Comparison of ENCODE assay signal across 21 cellular contexts in genomic region chr6:121965739-121966138, GRCh38.
DNase-seq lines count a peak whose midpoint lies in the region; ATAC-seq and TF ChIP-seq lines count a peak whose summit lies in the region.
"Had no signal": no experiment of that assay in that cellular context is flagged by ENCODE, and none has a peak within 500 bp of the region (broad histone marks: within the 10 kb centered on the region; RNA-seq: fewer than 3 reads in every experiment).

No MANE protein-coding gene starts in this region.

- H3K4me1 Mint-ChIP-seq in chondrocyte (ENCODE audit: low read depth) = no peaks in the 10 kb centered on the region
- H3K4me1 Mint-ChIP-seq in natural killer cell treated with Interleukin-12 subunit alpha and Interleukin-12 subunit beta and Interleukin-15 and Interleukin-18, amount 100 ng/mL, for 72 hours (ENCODE audit: low read depth in 2 of 2) = no peaks in the 10 kb centered on the region

- H4K8ac ChIP-seq in mesenchymal stem cell (ENCODE audit: low read length) = no peak overlapping the region

- DNase-seq in GM04503 (ENCODE audit: low read depth) = peak; percentile 84
- DNase-seq in chondrocyte (ENCODE audit: low spot score) = peak; percentile 11
- no peak for DNase-seq in mesenchymal stem cell
- DNase-seq in natural killer cell treated with Interleukin-12 subunit alpha and Interleukin-12 subunit beta and Interleukin-15 and Interleukin-18, amount 100 ng/mL, for 72 hours (ENCODE audit: low spot score) = no peak
- no peak for DNase-seq in putamen (ENCODE audit: low spot score)
- DNase-seq in NCI-H2171 (lab: John Stamatoyannopoulos, UW) = no peak
- no peak for DNase-seq in mesenteric fat pad (ENCODE audit: low spot score)
- DNase-seq: Caco-2; CD4-positive, alpha-beta T cell; GOT3; KBM-7; NCI-H1105 treated with DMSO at 0.1 percent for 48 hours; NCI-H1694; NCI-H2107; NCI-H226; NCI-H524; NCI-H82; OCI-M1; SHP77 treated with DMSO at 0.1 percent for 48 hours had no signal

- peaks cover 5% of the 10 kb centered on the region for H3K9me3 Mint-ChIP-seq in chondrocyte (ENCODE audit: low read depth)
- no peaks in the 10 kb centered on the region for H3K9me3 Mint-ChIP-seq in natural killer cell treated with Interleukin-12 subunit alpha and Interleukin-12 subunit beta and Interleukin-15 and Interleukin-18, amount 100 ng/mL, for 72 hours
- H3K9me3 Mint-ChIP-seq: CD4-positive, alpha-beta T cell had no signal

- WGBS in mesenchymal stem cell = 98% methylated on average over 4 of the region's 4 CpGs

- H3K4me3 ChIP-seq in mesenchymal stem cell (ENCODE audit: insufficient read depth in 1 of 2, low read depth in 1 of 2, low read length in 2 of 2) = peak overlapping the region in 1 of 2 experiments; percentile 50
- H3K4me3 ChIP-seq: GM12878 had no signal

- no peak overlapping the region for H2BK5ac ChIP-seq in mesenchymal stem cell (ENCODE audit: low read depth, low read length, poor library complexity, severe bottlenecking)

- H2AK5ac ChIP-seq in mesenchymal stem cell (ENCODE audit: low read length, severe bottlenecking) = no peak overlapping the region

- H3K36me3 Mint-ChIP-seq in chondrocyte (ENCODE audit: low read depth) = no peaks in the 10 kb centered on the region
- H3K36me3 Mint-ChIP-seq in natural killer cell treated with Interleukin-12 subunit alpha and Interleukin-12 subunit beta and Interleukin-15 and Interleukin-18, amount 100 ng/mL, for 72 hours = no peaks in the 10 kb centered on the region

- no peak overlapping the region for H3K14ac ChIP-seq in mesenchymal stem cell (ENCODE audit: low read length in 2 of 2)

- no peak overlapping the region for H4K91ac ChIP-seq in mesenchymal stem cell (ENCODE audit: low read length)

- H3K27ac Mint-ChIP-seq in chondrocyte (ENCODE audit: unreplicated experiment) = no peak overlapping the region
- H3K27ac Mint-ChIP-seq in natural killer cell treated with Interleukin-12 subunit alpha and Interleukin-12 subunit beta and Interleukin-15 and Interleukin-18, amount 100 ng/mL, for 72 hours = no peak overlapping the region
- H3K27ac Mint-ChIP-seq: CD4-positive, alpha-beta T cell had no signal

- no peak overlapping the region for H2BK120ac ChIP-seq in mesenchymal stem cell (ENCODE audit: low read depth, low read length)

- H3K27ac ChIP-seq in mesenchymal stem cell (ENCODE audit: low read length, poor library complexity, severe bottlenecking) = no peak overlapping the region

- H3K4me2 ChIP-seq in mesenchymal stem cell (ENCODE audit: low read length, poor library complexity, severe bottlenecking) = no peak overlapping the region

- TF ChIP-seq CTCF in chondrocyte (IDR thresholded peaks at IDR 0.05) = no peak

- H3K27me3 Mint-ChIP-seq in chondrocyte (ENCODE audit: low read depth) = no peaks in the 10 kb centered on the region
- H3K27me3 Mint-ChIP-seq in natural killer cell treated with Interleukin-12 subunit alpha and Interleukin-12 subunit beta and Interleukin-15 and Interleukin-18, amount 100 ng/mL, for 72 hours = no peaks in the 10 kb centered on the region
- H3K27me3 Mint-ChIP-seq: CD4-positive, alpha-beta T cell had no signal

- H2BK15ac ChIP-seq in mesenchymal stem cell (ENCODE audit: low read depth, poor library complexity, severe bottlenecking) = no peak overlapping the region

- H3K4ac ChIP-seq in mesenchymal stem cell (ENCODE audit: low read depth in 1 of 2, low read length in 2 of 2) = peak overlapping the region in 1 of 2 experiments; percentile 41

- no peak overlapping the region for H3K18ac ChIP-seq in mesenchymal stem cell (ENCODE audit: low read depth in 1 of 2, low read length in 2 of 2)

- no peaks in the 10 kb centered on the region for H3K4me1 ChIP-seq in mesenchymal stem cell (ENCODE audit: control insufficient read depth, insufficient read depth, low read depth, low read length)

- no peaks in the 10 kb centered on the region for H3K27me3 ChIP-seq in mesenchymal stem cell (ENCODE audit: control insufficient read depth in 1 of 2, insufficient read depth in 1 of 2, low read length in 2 of 2)

- H3K9me3 ChIP-seq in mesenchymal stem cell (ENCODE audit: control insufficient read depth, low read length) = no peaks in the 10 kb centered on the region
- H3K9me3 ChIP-seq: Caco-2 had no signal

- H3K79me1 ChIP-seq in mesenchymal stem cell (replicated peaks; ENCODE audit: low read length, poor library complexity, severe bottlenecking) = no peaks in the 10 kb centered on the region

- peak overlapping the region; percentile 81 for H3K9ac ChIP-seq in mesenchymal stem cell (ENCODE audit: low read length)

- no peak overlapping the region for H2BK12ac ChIP-seq in mesenchymal stem cell (ENCODE audit: low read length in 2 of 2)

- no peak overlapping the region for H3K4me3 Mint-ChIP-seq in chondrocyte (ENCODE audit: unreplicated experiment)
- H3K4me3 Mint-ChIP-seq in natural killer cell treated with Interleukin-12 subunit alpha and Interleukin-12 subunit beta and Interleukin-15 and Interleukin-18, amount 100 ng/mL, for 72 hours = no peak overlapping the region
- H3K4me3 Mint-ChIP-seq: CD4-positive, alpha-beta T cell had no signal

- H2AFZ ChIP-seq in mesenchymal stem cell (ENCODE audit: low read depth, low read length) = no peak overlapping the region

- H3K23ac ChIP-seq in mesenchymal stem cell (ENCODE audit: low read length in 2 of 2) = no peak overlapping the region

- no peak for ATAC-seq in natural killer cell treated with Interleukin-12 subunit alpha and Interleukin-12 subunit beta and Interleukin-15 and Interleukin-18, amount 100 ng/mL, for 72 hours
- ATAC-seq: GM12878, SK-N-SH treated with all-trans-retinoic acid at 6 μM for 48 hours had no signal

- H3K36me3 ChIP-seq in mesenchymal stem cell (ENCODE audit: control insufficient read depth in 1 of 2, insufficient read depth in 2 of 2, low read depth in 1 of 2, low read length in 2 of 2) = no peaks in the 10 kb centered on the region

Comparison
In these comparisons a context has a peak if more than half of its experiments do, and no peak if none do; other contexts are left out.
1. DNase-seq: peak in GM04503 (single experiment) and chondrocyte (single experiment); none in mesenchymal stem cell (single experiment), natural killer cell treated with Interleukin-12 subunit alpha and Interleukin-12 subunit beta and Interleukin-15 and Interleukin-18, amount 100 ng/mL, for 72 hours (single experiment), putamen (single experiment), NCI-H2171 (single experiment) and mesenteric fat pad (single experiment).